In the genomic region with DNA sequence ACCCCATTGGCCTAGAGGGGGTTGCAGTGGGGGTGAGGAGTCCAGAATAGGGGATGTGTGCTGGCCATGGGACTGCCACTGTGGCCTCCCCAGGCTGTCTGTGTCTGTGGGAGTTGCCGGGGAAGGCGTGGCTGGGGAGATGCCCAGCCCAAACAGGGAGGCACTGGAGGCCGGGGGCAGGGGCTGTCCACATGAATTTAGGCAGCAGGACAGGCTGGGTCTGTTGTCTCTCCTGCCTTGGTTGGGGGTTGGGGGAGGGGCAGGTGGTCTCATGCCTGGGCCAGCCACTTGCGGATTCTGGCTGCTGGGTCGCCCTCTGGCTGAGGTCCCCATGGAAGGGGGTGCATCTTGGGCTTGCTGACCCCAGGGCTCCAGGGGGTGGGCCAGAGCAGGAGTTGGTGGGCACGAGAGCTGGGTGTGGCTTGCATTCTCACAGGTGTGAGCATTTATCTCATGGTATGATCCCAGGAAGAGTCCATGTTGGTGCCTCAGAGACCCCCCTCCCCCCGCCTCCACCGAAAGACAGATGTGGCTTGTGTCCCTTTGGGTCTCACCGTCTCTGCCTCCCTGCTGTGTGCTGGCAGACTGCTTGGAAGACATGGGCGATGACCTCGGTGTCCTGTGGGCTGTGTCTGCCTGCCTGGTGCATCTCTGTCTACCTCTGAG, we compare ENCODE assay signal across 13 cellular contexts. TPM values are rescaled to one million over a fixed set of nuclear protein-coding genes. Genes with fewer than 3 reads are reported as not detected.
DNase-seq lines count a peak whose midpoint lies in the region; ATAC-seq, FAIRE-seq and TF ChIP-seq lines count a peak whose summit lies in the region.
"Had no signal": no experiment of that assay in that cellular context is flagged by ENCODE, and none has a peak within 500 bp of the region (broad histone marks: within the 10 kb centered on the region; RNA-seq: fewer than 3 reads in every experiment).

No MANE protein-coding gene starts in this region.

- TF ChIP-seq POLR2A in H54 (IDR thresholded peaks at IDR 0.05; ENCODE audit: low read depth, low read length), result no peak

- CTCF ChIA-PET in Panc1 (lab: Charles Lee), result interaction anchor here (0.7 kb wide), 1 partner anchor 74 kb away, joined by 5 read pairs; no protein-coding TSS in a partner anchor

- H3K4me3 ChIP-seq in Panc1 (ENCODE audit: low read depth in 2 of 2, low read length in 2 of 2) (no peak overlapping the region), left ventricle myocardium inferior (peak overlapping the region; percentile 71)

- DNase-seq in A172 (ENCODE audit: low spot score) (peak; percentile 47), Panc1 (ENCODE audit: low read depth, low spot score) (no peak), left ventricle myocardium inferior (no peak), H54 (ENCODE audit: insufficient read length, low spot score) (no peak)
- no peak for DNase-seq in activated CD4-positive, alpha-beta T cell treated with anti-CD3 and anti-CD28 coated beads, Interleukin-2, amount 50 U/mL, for 1 hour
- DNase-seq: activated B cell treated with CpG ODN at 0.5 μM for 24 hours; activated T-cell treated with anti-CD3 and anti-CD28 coated beads, Interleukin-2, amount 50 U/mL, for 24 hours; aorta; DND-41; immature natural killer cell; NK-92 treated with Interleukin-12 subunit alpha and Interleukin-12 subunit beta, amount 100 ng/mL, for 24 hours; stimulated activated naive CD4-positive, alpha-beta T cell treated with Interleukin-2 at 50 U/mL for 16 hours had no signal

- ATAC-seq in Panc1 (peak; percentile 12; the same call in 1 of the 2 replicates), HG03521 (IDR thresholded peaks at IDR 0.05; ENCODE audit: unreplicated experiment) (no peak)

- TF ChIP-seq CTCF in Panc1 (IDR thresholded peaks at IDR 0.05), result no peak
- no peak for TF ChIP-seq CTCF in left ventricle myocardium inferior (IDR thresholded peaks at IDR 0.05; ENCODE audit: borderline replicate concordance)

- H3K27me3 ChIP-seq in Panc1 (ENCODE audit: control insufficient read depth, insufficient read depth, low read length) (no peaks in the 10 kb centered on the region), left ventricle myocardium inferior (ENCODE audit: low read depth) (peaks cover 93% of the 10 kb centered on the region)

- POLR2A ChIA-PET in Panc1 (lab: Charles Lee), result no interaction called here

- H3K4me1 ChIP-seq in Panc1 (ENCODE audit: control insufficient read depth, insufficient read depth, low read length) (peaks cover 39% of the 10 kb centered on the region), left ventricle myocardium inferior (peaks cover 38% of the 10 kb centered on the region)

- peak overlapping the region; percentile 62 for H3K27ac ChIP-seq in Panc1 (ENCODE audit: low read length)
- H3K27ac ChIP-seq in left ventricle myocardium inferior (replicated peaks), result peak overlapping the region; percentile 95

- intact Hi-C loops in Panc1 (cut with micrococcal nuclease; ENCODE audit: unreplicated experiment), result no loop called here
- intact Hi-C loops in left ventricle myocardium inferior (cut with micrococcal nuclease), result no loop called here

- no TSS peak for BruUV-seq in Panc1 (replicated peaks; lab: Mats Ljungman, UMichigan)

- FAIRE-seq in H54 (lab: Jason Lieb, UNC), result no peak

- H3K9me3 ChIP-seq in Panc1 (ENCODE audit: control insufficient read depth, insufficient read depth, low read depth, low read length) (no peaks in the 10 kb centered on the region), left ventricle myocardium inferior (replicated peaks) (no peaks in the 10 kb centered on the region)

- in situ Hi-C loops in Panc1 (cut with HindIII; ENCODE audit: low pct_unique_long_range_greater_than_20kb, low sequenced_read_pairs), result no loop called here

- H3K36me3 ChIP-seq in Panc1 (ENCODE audit: control insufficient read depth, insufficient read depth, low read length) (no peaks in the 10 kb centered on the region), left ventricle myocardium inferior (peaks cover 19% of the 10 kb centered on the region)

RNA-seq across cellular contexts. Expression of a gene that starts 4.0 kb away (rescaled TPM):
- total RNA-seq in A172 (2014; rRNA removed; shearing (Covaris generic)), result 0.21 and 1.9 TPM in 2 replicates
- 18.7 TPM for total RNA-seq in Panc1 (2021; ENCODE audit: unreplicated experiment)
- 25.7 TPM for polyA plus RNA-seq in Panc1 (2012; ENCODE audit: insufficient read length)
- total RNA-seq in left ventricle myocardium inferior, result 30.5 TPM
- total RNA-seq: activated B cell treated with CpG ODN at 0.5 μM for 24 hours had no signal
- polyA plus RNA-seq: immature natural killer cell had no signal

RNA-seq across cellular contexts. Expression of a gene that starts 9.5 kb away (rescaled TPM):
- 0.89 and 1.2 TPM in 2 replicates for total RNA-seq in A172 (2014; rRNA removed; shearing (Covaris generic))
- total RNA-seq in Panc1 (2021; ENCODE audit: unreplicated experiment), result 1.9 TPM
- 3.3 TPM for polyA plus RNA-seq in Panc1 (2012; ENCODE audit: insufficient read length)
- total RNA-seq in left ventricle myocardium inferior, result 0.55 TPM
- polyA plus RNA-seq: immature natural killer cell had no signal

RNA-seq across cellular contexts. Expression of a gene that starts 17.5 kb away (rescaled TPM):
- total RNA-seq in A172 (2014; rRNA removed; shearing (Covaris generic)), result 52.7 and 58.3 TPM in 2 replicates
- total RNA-seq in Panc1 (2021; ENCODE audit: unreplicated experiment) (38.5 TPM), left ventricle myocardium inferior (38.9 TPM)
- polyA plus RNA-seq in Panc1 (2012; ENCODE audit: insufficient read length), result 79.2 TPM

RNA-seq across cellular contexts. Expression of a gene that starts 33.8 kb away (rescaled TPM):
- total RNA-seq in A172 (2014; rRNA removed; shearing (Covaris generic)), result 29.3 and 29.5 TPM in 2 replicates
- total RNA-seq in Panc1 (2021; ENCODE audit: unreplicated experiment) (32.0 TPM), left ventricle myocardium inferior (6.1 TPM)
- polyA plus RNA-seq in Panc1 (2012; ENCODE audit: insufficient read length), result 41.4 TPM

RNA-seq across cellular contexts. Expression of a gene that starts 34.4 kb away (rescaled TPM):
- 0.81 and 1.2 TPM in 2 replicates for total RNA-seq in A172 (2014; rRNA removed; shearing (Covaris generic))
- total RNA-seq in Panc1 (2021; ENCODE audit: unreplicated experiment) (3.9 TPM), left ventricle myocardium inferior (0.52 TPM)
- polyA plus RNA-seq in Panc1 (2012; ENCODE audit: insufficient read length), result 9.5 TPM
